ENCODE assay signal across 15 cellular contexts in genomic region chr10:132264966-132265877, GRCh38. TPM values are rescaled to one million over a fixed set of nuclear protein-coding genes. Genes with fewer than 3 reads are reported as not detected.
DNase-seq lines count a peak whose midpoint lies in the region; ATAC-seq, FAIRE-seq and TF ChIP-seq lines count a peak whose summit lies in the region.
"Had no signal": no experiment of that assay in that cellular context is flagged by ENCODE, and none has a peak within 500 bp of the region (broad histone marks: within the 10 kb centered on the region; RNA-seq: fewer than 3 reads in every experiment).

No MANE protein-coding gene starts in this region.

- H3K4me1 ChIP-seq in PC-3 (ENCODE audit: insufficient read depth, low read length) (no peaks in the 10 kb centered on the region), sigmoid colon (peaks cover 0 to 19% (median 12%) of the 10 kb centered on the region in 4 donors)
- H3K4me1 ChIP-seq: right lobe of liver, thyroid gland had no signal

- no peak for FAIRE-seq in RCC 7860 (lab: Jason Lieb, UNC)

- no TSS peak for BruUV-seq in PC-3 (replicated peaks; lab: Mats Ljungman, UMichigan)

- TF ChIP-seq EP300 in sigmoid colon (IDR thresholded peaks at IDR 0.05), result no peak

- peak; percentile 12 for DNase-seq in NCI-H2227 (lab: John Stamatoyannopoulos, UW; ENCODE audit: unreplicated experiment)
- no peak for DNase-seq in NCI-H2227 treated with DMSO at 0.1 percent for 48 hours (lab: John Stamatoyannopoulos, UW)
- no peak for DNase-seq in PC-3
- peak; percentile 5 for DNase-seq in fibroblast of the aortic adventitia (ENCODE audit: low read depth)
- DNase-seq in sigmoid colon, result no peak
- DNase-seq in RCC 7860 (ENCODE audit: low spot score), result no peak
- DNase-seq: activated CD4-positive, alpha-beta memory T cell treated with anti-CD3 and anti-CD28 coated beads for 36 hours; hippocampal formation; midbrain; NCI-H1105; T-helper 2 cell; thyroid gland had no signal

- CTCF ChIA-PET in PC-3 (lab: Charles Lee), result interaction anchor here (0.6 kb wide), 1 partner anchor 41 kb away, joined by 3 read pairs; no protein-coding TSS in a partner anchor

- peak; percentile 59 for ATAC-seq in PC-3
- ATAC-seq in GM18519 (IDR thresholded peaks at IDR 0.05; ENCODE audit: low FRiP score, unreplicated experiment), result no peak
- no peak for ATAC-seq in GM21786 (IDR thresholded peaks at IDR 0.05; ENCODE audit: unreplicated experiment)

- H3F3A ChIP-seq in PC-3 (ENCODE audit: low read length, unreplicated experiment), result no peaks in the 10 kb centered on the region

- no peaks in the 10 kb centered on the region for H3K27me3 ChIP-seq in PC-3 (ENCODE audit: low read length)
- no peaks in the 10 kb centered on the region for H3K27me3 ChIP-seq in sigmoid colon
- H3K27me3 ChIP-seq: right lobe of liver, thyroid gland had no signal

- H4K20me1 ChIP-seq in PC-3 (ENCODE audit: low read length), result no peaks in the 10 kb centered on the region

- no peak overlapping the region for H3K4me2 ChIP-seq in PC-3 (ENCODE audit: low read length)

- no peaks in the 10 kb centered on the region for H3K79me2 ChIP-seq in PC-3 (ENCODE audit: low read length)

- POLR2A ChIA-PET in PC-3 (lab: Charles Lee; ENCODE audit: unreplicated experiment), result interaction anchor here (0.7 kb wide), 1 partner anchor 11 kb away, joined by 6 read pairs; no protein-coding TSS in a partner anchor

- H3K36me3 ChIP-seq in PC-3 (ENCODE audit: low read depth, low read length) (no peaks in the 10 kb centered on the region), sigmoid colon (no peaks in the 10 kb centered on the region)
- H3K36me3 ChIP-seq: right lobe of liver, thyroid gland had no signal

- H3K4me3 ChIP-seq in PC-3 (ENCODE audit: low read length), result no peak overlapping the region
- H3K4me3 ChIP-seq in fibroblast of the aortic adventitia (ENCODE audit: low read depth, low read length), result no peak overlapping the region
- H3K4me3 ChIP-seq in sigmoid colon, result peak overlapping the region in 2 of 4 donors; percentile 6 to 17
- H3K4me3 ChIP-seq: right lobe of liver, thyroid gland had no signal

- TF ChIP-seq POLR2A in sigmoid colon (IDR thresholded peaks at IDR 0.05), result no peak

- H3K27ac ChIP-seq in PC-3 (ENCODE audit: low read length), result no peak overlapping the region
- peak overlapping the region in 3 of 4 donors; percentile 55 to 71 (median 66) for H3K27ac ChIP-seq in sigmoid colon
- H3K27ac ChIP-seq: right lobe of liver, thyroid gland had no signal

- no peaks in the 10 kb centered on the region for H3K9me2 ChIP-seq in PC-3 (replicated peaks; ENCODE audit: low read length)

- intact Hi-C loops in PC-3 (cut with micrococcal nuclease) (no loop called here), sigmoid colon (cut with DNase I) (no loop called here)

- WGBS in sigmoid colon, 2 donors, result 62 to 74% methylated on average over 32 of the region's 32 CpGs

- no peak for TF ChIP-seq CTCF in PC-3 (conservative IDR thresholded peaks at IDR 0.05; ENCODE audit: low read depth, low read length)
- TF ChIP-seq CTCF in fibroblast of the aortic adventitia (IDR thresholded peaks at IDR 0.05; ENCODE audit: insufficient read depth, low read length), result no peak
- no peak for TF ChIP-seq CTCF in sigmoid colon (IDR thresholded peaks at IDR 0.05)

- H3K9ac ChIP-seq in PC-3 (ENCODE audit: low read length), result no peak overlapping the region

- H2AFZ ChIP-seq in PC-3 (ENCODE audit: low read length), result no peak overlapping the region

- H3K9me3 ChIP-seq in PC-3 (ENCODE audit: low read length), result no peaks in the 10 kb centered on the region
- no peaks in the 10 kb centered on the region for H3K9me3 ChIP-seq in sigmoid colon
- H3K9me3 ChIP-seq: right lobe of liver, thyroid gland had no signal

RNA-seq across cellular contexts. Expression of gene STK32C, which starts 42.5 kb away (rescaled TPM):
- total RNA-seq in PC-3 (2014; rRNA removed) (28.3 and 34.7 TPM in 2 replicates), fibroblast of the aortic adventitia (ENCODE audit: low replicate concordance) (6.7 and 8.4 TPM in 2 replicates), sigmoid colon (1 to 10 TPM; 4.3 to 8.4 (median 6.1) TPM)
- 10 to 100 TPM; 10.4 to 12.8 (median 12.6) TPM for polyA plus RNA-seq in sigmoid colon

Comparison
In these comparisons a context has a peak if more than half of its experiments do, and no peak if none do; other contexts are left out.
1. DNase-seq: peak in NCI-H2227 (single experiment) and fibroblast of the aortic adventitia (single experiment); none in NCI-H2227 treated with DMSO at 0.1 percent for 48 hours (single experiment), PC-3 (single experiment), sigmoid colon (single experiment) and RCC 7860 (single experiment).